Comparison of ENCODE assay signal across 8 cellular contexts in genomic region chr11:33773399-33774355, GRCh38. TPM values are rescaled to one million over a fixed set of nuclear protein-coding genes. Genes with fewer than 3 reads are reported as not detected.
DNase-seq lines count a peak whose midpoint lies in the region; ATAC-seq and TF ChIP-seq lines count a peak whose summit lies in the region.

No MANE protein-coding gene starts in this region.

- H3K36me3 ChIP-seq in ES-I3 (ENCODE audit: insufficient read depth, low read length) (no peaks in the 10 kb centered on the region), mucosa of stomach (ENCODE audit: control insufficient read depth, insufficient read depth, low read length) (no peaks in the 10 kb centered on the region), thoracic aorta (no peaks in the 10 kb centered on the region)

- peak; percentile 27 for ATAC-seq in GM21737 (IDR thresholded peaks at IDR 0.05; ENCODE audit: unreplicated experiment)
- peak; percentile 82 for ATAC-seq in activated CD8-positive, alpha-beta T cell treated with anti-CD3 and anti-CD28 coated beads, Interleukin-2, amount 10 ng/mL, durations not matched to agents 7 days and 5 days
- ATAC-seq in thoracic aorta (ENCODE audit: insufficient number of reproducible peaks, low FRiP score, low read depth) = peak; percentile 5

- TF ChIP-seq CTCF in thoracic aorta (IDR thresholded peaks at IDR 0.05) = no peak

- no peaks in the 10 kb centered on the region for H3K9me3 Mint-ChIP-seq in activated CD8-positive, alpha-beta T cell treated with anti-CD3 and anti-CD28 coated beads, Interleukin-2, amount 10 ng/mL, durations not matched to agents 7 days and 5 days (ENCODE audit: insufficient read depth)

- peaks cover 9% of the 10 kb centered on the region for H3K36me3 Mint-ChIP-seq in activated CD8-positive, alpha-beta T cell treated with anti-CD3 and anti-CD28 coated beads, Interleukin-2, amount 10 ng/mL, durations not matched to agents 7 days and 5 days (ENCODE audit: low read depth)

- peak overlapping the region; percentile 71 for H3K4me3 ChIP-seq in mucosa of stomach (ENCODE audit: low read length)
- H3K4me3 ChIP-seq in thoracic aorta = peak overlapping the region; percentile 92

- H3K27me3 Mint-ChIP-seq in activated CD8-positive, alpha-beta T cell treated with anti-CD3 and anti-CD28 coated beads, Interleukin-2, amount 10 ng/mL, durations not matched to agents 7 days and 5 days (ENCODE audit: low read depth) = peaks cover 20% of the 10 kb centered on the region

- in situ Hi-C loops in KBM-7 (cut with MboI; ENCODE audit: low pct_unique_long_range_greater_than_20kb, low sequenced_read_pairs) = no loop called here

- H3K4me1 Mint-ChIP-seq in activated CD8-positive, alpha-beta T cell treated with anti-CD3 and anti-CD28 coated beads, Interleukin-2, amount 10 ng/mL, durations not matched to agents 7 days and 5 days (ENCODE audit: low read depth) = peaks cover 23% of the 10 kb centered on the region

- no peaks in the 10 kb centered on the region for H3K9me3 ChIP-seq in ES-I3 (ENCODE audit: control insufficient read depth, insufficient read depth, low read length)
- no peaks in the 10 kb centered on the region for H3K9me3 ChIP-seq in mucosa of stomach (ENCODE audit: control insufficient read depth, low read length)
- no peaks in the 10 kb centered on the region for H3K9me3 ChIP-seq in thoracic aorta

- H3K9ac ChIP-seq in ES-I3 (ENCODE audit: low read depth, low read length) (peak overlapping the region; percentile 73; the same call in 1 of the 2 replicates), mucosa of stomach (ENCODE audit: low read length) (peak overlapping the region; percentile 94)

- peak; percentile 38 for DNase-seq in KBM-7
- peak; percentile 65 for DNase-seq in activated CD8-positive, alpha-beta T cell treated with anti-CD3 and anti-CD28 coated beads, Interleukin-2, amount 10 ng/mL, durations not matched to agents 7 days and 5 days
- peak; percentile 22 for DNase-seq in epidermal melanocyte (ENCODE audit: insufficient read length, low spot score)
- DNase-seq in thoracic aorta (ENCODE audit: low spot score) = no peak
- no peak for DNase-seq in SKM-1 (lab: John Stamatoyannopoulos, UW; ENCODE audit: unreplicated experiment)

- peak overlapping the region; percentile 71 to 76 for H3K27ac ChIP-seq in thoracic aorta

- CTCF ChIA-PET in activated CD8-positive, alpha-beta T cell treated with anti-CD3 and anti-CD28 coated beads, Interleukin-2, amount 10 ng/mL, durations not matched to agents 7 days and 5 days (lab: Charles Lee) = interaction anchor here (0.9 to 1.0 kb wide), 2 partner anchors 31 to 57 kb away, joined by 3 read pairs; no protein-coding TSS in a partner anchor

- H3K27ac Mint-ChIP-seq in activated CD8-positive, alpha-beta T cell treated with anti-CD3 and anti-CD28 coated beads, Interleukin-2, amount 10 ng/mL, durations not matched to agents 7 days and 5 days = peak overlapping the region; percentile 94

- POLR2A ChIA-PET in activated CD8-positive, alpha-beta T cell treated with anti-CD3 and anti-CD28 coated beads, Interleukin-2, amount 10 ng/mL, durations not matched to agents 7 days and 5 days (lab: Charles Lee) = interaction anchor here (0.6 to 0.7 kb wide), 2 partner anchors 38 to 759 kb away, joined by 3 read pairs; no protein-coding TSS in a partner anchor

- H3K27me3 ChIP-seq in mucosa of stomach (ENCODE audit: control insufficient read depth, insufficient read depth, low read length) (peaks cover 6% of the 10 kb centered on the region), thoracic aorta (replicated peaks; ENCODE audit: insufficient read depth) (no peaks in the 10 kb centered on the region)

- H3K4me1 ChIP-seq in ES-I3 (ENCODE audit: insufficient read depth, low read length) (no peaks in the 10 kb centered on the region; the same call in 1 of the 2 replicates), mucosa of stomach (ENCODE audit: control insufficient read depth, insufficient read depth, low read length) (peaks cover 15% of the 10 kb centered on the region), thoracic aorta (ENCODE audit: control insufficient read depth in 1 of 2, low read depth in 2 of 2) (peaks cover 13 to 40% of the 10 kb centered on the region in 2 donors)

- H3K4me3 Mint-ChIP-seq in activated CD8-positive, alpha-beta T cell treated with anti-CD3 and anti-CD28 coated beads, Interleukin-2, amount 10 ng/mL, durations not matched to agents 7 days and 5 days = peak overlapping the region; percentile 91

RNA-seq across cellular contexts. Expression of gene FBXO3, which starts 0.6 kb away (rescaled TPM):
- total RNA-seq in activated CD8-positive, alpha-beta T cell treated with anti-CD3 and anti-CD28 coated beads, Interleukin-2, amount 10 ng/mL, durations not matched to agents 7 days and 5 days = 10 to 100 TPM; 15.1 to 16.8 TPM
- total RNA-seq in thoracic aorta = 10 to 100 TPM; 35.1 to 73.8 TPM

RNA-seq across cellular contexts. Expression of gene CD59, which starts 37.5 kb away (rescaled TPM):
- total RNA-seq in activated CD8-positive, alpha-beta T cell treated with anti-CD3 and anti-CD28 coated beads, Interleukin-2, amount 10 ng/mL, durations not matched to agents 7 days and 5 days = 10 to 100 TPM; 33.7 to 35.1 TPM
- total RNA-seq in thoracic aorta = 100 to 1,000 TPM; 368 to 529 TPM

Comparison
In these comparisons a context has a peak if more than half of its experiments do, and no peak if none do; other contexts are left out.
1. ATAC-seq: peak in every context shown above with its lines; median percentile 82 in activated CD8-positive, alpha-beta T cell treated with anti-CD3 and anti-CD28 coated beads, Interleukin-2, amount 10 ng/mL, durations not matched to agents 7 days and 5 days; 27 in GM21737; 5 in thoracic aorta.
2. DNase-seq: peak in KBM-7 (single experiment), activated CD8-positive, alpha-beta T cell treated with anti-CD3 and anti-CD28 coated beads, Interleukin-2, amount 10 ng/mL, durations not matched to agents 7 days and 5 days (single experiment) and epidermal melanocyte (single experiment); none in thoracic aorta (single experiment) and SKM-1 (single experiment).
3. RNA of gene CD59, which starts 37.5 kb away (total RNA-seq): 368 to 529 TPM in thoracic aorta; 33.7 to 35.1 TPM in activated CD8-positive, alpha-beta T cell treated with anti-CD3 and anti-CD28 coated beads, Interleukin-2, amount 10 ng/mL, durations not matched to agents 7 days and 5 days; every median in the first group is over 10 times any median in the second.